Comparison of ENCODE assay signal across 2 cellular contexts in the genomic region with DNA sequence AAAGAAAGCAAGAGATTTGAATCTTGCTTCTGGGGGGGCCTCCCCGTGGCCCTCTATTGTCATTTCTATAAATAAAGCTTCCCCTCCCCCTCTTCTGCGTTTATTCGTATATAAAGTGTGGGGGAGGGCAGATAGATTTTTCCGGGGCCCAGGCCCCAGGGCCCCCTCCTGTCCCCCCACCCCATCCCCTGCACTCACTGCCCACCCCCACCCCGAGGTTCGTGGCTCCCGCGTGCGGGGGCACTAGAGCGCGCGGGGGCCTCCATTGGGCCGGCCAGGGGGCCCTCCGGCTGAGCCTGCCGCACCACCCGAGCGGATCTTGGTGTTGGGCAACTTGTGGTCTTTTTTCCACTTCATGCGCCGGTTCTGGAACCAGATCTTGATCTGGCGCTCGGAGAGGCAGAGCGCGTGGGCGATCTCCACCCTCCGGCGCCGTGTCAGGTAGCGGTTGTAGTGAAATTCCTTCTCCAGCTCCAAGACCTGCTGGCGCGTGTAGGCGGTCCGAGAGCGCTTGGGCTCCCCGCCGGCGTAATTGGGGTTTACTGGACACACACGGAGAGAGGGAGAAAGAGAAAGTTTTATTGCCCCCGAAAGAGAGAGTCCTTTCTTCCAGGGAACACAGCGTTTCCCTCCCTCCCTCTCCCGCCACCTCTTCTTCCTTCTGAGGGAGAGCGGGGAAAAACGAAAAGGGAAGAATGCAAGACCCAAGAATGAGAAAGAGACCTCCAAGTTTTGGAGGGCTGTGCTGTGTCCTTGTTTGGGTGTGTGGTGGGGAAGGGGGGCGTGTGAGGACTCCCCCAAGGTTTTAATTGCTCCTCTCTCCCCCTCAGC.
TF ChIP-seq lines count a peak whose summit lies in the region.

No MANE protein-coding gene starts in this region.

TF ChIP-seq in liver, 16 proteins besides CTCF, POLR2A, EP300 and RAD21:
- no peak for TF ChIP-seq MAX (IDR thresholded peaks at IDR 0.05)
- TF ChIP-seq NR2F2 (IDR thresholded peaks at IDR 0.05) = no peak
- TF ChIP-seq JUND (IDR thresholded peaks at IDR 0.05) = no peak
- no peak for TF ChIP-seq FOXA1 (IDR thresholded peaks at IDR 0.05)
- TF ChIP-seq RXRA (IDR thresholded peaks at IDR 0.05) = no peak
- no peak for TF ChIP-seq YY1 (IDR thresholded peaks at IDR 0.05)
- TF ChIP-seq, protein P1, sequence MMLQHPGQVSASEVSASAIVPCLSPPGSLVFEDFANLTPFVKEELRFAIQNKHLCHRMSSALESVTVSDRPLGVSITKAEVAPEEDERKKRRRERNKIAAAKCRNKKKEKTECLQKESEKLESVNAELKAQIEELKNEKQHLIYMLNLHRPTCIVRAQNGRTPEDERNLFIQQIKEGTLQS (IDR thresholded peaks at IDR 0.05) = no peak
- TF ChIP-seq EGR1 (IDR thresholded peaks at IDR 0.05; ENCODE audit: low read depth in 2 of 2) = no peak
- TF ChIP-seq TAF1 (conservative IDR thresholded peaks at IDR 0.05) = no peak
- TF ChIP-seq GABPA (IDR thresholded peaks at IDR 0.05 in 1 of 2, conservative IDR thresholded peaks at IDR 0.05 in 1 of 2) = no peak
- no peak for TF ChIP-seq HNF4G (IDR thresholded peaks at IDR 0.05)
- TF ChIP-seq, protein P2, sequence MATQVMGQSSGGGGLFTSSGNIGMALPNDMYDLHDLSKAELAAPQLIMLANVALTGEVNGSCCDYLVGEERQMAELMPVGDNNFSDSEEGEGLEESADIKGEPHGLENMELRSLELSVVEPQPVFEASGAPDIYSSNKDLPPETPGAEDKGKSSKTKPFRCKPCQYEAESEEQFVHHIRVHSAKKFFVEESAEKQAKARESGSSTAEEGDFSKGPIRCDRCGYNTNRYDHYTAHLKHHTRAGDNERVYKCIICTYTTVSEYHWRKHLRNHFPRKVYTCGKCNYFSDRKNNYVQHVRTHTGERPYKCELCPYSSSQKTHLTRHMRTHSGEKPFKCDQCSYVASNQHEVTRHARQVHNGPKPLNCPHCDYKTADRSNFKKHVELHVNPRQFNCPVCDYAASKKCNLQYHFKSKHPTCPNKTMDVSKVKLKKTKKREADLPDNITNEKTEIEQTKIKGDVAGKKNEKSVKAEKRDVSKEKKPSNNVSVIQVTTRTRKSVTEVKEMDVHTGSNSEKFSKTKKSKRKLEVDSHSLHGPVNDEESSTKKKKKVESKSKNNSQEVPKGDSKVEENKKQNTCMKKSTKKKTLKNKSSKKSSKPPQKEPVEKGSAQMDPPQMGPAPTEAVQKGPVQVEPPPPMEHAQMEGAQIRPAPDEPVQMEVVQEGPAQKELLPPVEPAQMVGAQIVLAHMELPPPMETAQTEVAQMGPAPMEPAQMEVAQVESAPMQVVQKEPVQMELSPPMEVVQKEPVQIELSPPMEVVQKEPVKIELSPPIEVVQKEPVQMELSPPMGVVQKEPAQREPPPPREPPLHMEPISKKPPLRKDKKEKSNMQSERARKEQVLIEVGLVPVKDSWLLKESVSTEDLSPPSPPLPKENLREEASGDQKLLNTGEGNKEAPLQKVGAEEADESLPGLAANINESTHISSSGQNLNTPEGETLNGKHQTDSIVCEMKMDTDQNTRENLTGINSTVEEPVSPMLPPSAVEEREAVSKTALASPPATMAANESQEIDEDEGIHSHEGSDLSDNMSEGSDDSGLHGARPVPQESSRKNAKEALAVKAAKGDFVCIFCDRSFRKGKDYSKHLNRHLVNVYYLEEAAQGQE (IDR thresholded peaks at IDR 0.05) = no peak
- TF ChIP-seq SP1 (IDR thresholded peaks at IDR 0.05) = no peak
- TF ChIP-seq FOXA2 (IDR thresholded peaks at IDR 0.05) = no peak

TF ChIP-seq in HepG2, 621 proteins besides CTCF, POLR2A, EP300 and RAD21:
- no peak for TF ChIP-seq KLF16 (CRISPR knock-in tag; IDR thresholded peaks at IDR 0.05)
- no peak for TF ChIP-seq ZNF7 (CRISPR knock-in tag; IDR thresholded peaks at IDR 0.05)
- no peak for TF ChIP-seq TMF1 (CRISPR knock-in tag; IDR thresholded peaks at IDR 0.05; ENCODE audit: low read depth)
- TF ChIP-seq ZNF496 (CRISPR knock-in tag; IDR thresholded peaks at IDR 0.05; ENCODE audit: insufficient replicate concordance) = no peak
- TF ChIP-seq ZMYM4 (CRISPR knock-in tag; IDR thresholded peaks at IDR 0.05) = no peak
- TF ChIP-seq NFATC3 (CRISPR knock-in tag; IDR thresholded peaks at IDR 0.05) = no peak
- TF ChIP-seq BCLAF1 (IDR thresholded peaks at IDR 0.05) = no peak
- TF ChIP-seq RXRB (CRISPR knock-in tag; IDR thresholded peaks at IDR 0.05; ENCODE audit: borderline replicate concordance) = no peak
- TF ChIP-seq, protein P3, sequence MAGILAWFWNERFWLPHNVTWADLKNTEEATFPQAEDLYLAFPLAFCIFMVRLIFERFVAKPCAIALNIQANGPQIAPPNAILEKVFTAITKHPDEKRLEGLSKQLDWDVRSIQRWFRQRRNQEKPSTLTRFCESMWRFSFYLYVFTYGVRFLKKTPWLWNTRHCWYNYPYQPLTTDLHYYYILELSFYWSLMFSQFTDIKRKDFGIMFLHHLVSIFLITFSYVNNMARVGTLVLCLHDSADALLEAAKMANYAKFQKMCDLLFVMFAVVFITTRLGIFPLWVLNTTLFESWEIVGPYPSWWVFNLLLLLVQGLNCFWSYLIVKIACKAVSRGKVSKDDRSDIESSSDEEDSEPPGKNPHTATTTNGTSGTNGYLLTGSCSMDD (CRISPR knock-in tag; IDR thresholded peaks at IDR 0.05) = no peak
- no peak for TF ChIP-seq ZNF878 (CRISPR knock-in tag; IDR thresholded peaks at IDR 0.05)
- TF ChIP-seq, protein P4, sequence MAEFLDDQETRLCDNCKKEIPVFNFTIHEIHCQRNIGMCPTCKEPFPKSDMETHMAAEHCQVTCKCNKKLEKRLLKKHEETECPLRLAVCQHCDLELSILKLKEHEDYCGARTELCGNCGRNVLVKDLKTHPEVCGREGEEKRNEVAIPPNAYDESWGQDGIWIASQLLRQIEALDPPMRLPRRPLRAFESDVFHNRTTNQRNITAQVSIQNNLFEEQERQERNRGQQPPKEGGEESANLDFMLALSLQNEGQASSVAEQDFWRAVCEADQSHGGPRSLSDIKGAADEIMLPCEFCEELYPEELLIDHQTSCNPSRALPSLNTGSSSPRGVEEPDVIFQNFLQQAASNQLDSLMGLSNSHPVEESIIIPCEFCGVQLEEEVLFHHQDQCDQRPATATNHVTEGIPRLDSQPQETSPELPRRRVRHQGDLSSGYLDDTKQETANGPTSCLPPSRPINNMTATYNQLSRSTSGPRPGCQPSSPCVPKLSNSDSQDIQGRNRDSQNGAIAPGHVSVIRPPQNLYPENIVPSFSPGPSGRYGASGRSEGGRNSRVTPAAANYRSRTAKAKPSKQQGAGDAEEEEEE (CRISPR knock-in tag; IDR thresholded peaks at IDR 0.05; ENCODE audit: borderline replicate concordance) = no peak
- no peak for TF ChIP-seq ZGPAT (CRISPR knock-in tag; IDR thresholded peaks at IDR 0.05)
- TF ChIP-seq STAT5B (CRISPR knock-in tag; IDR thresholded peaks at IDR 0.05) = no peak
- TF ChIP-seq ATF2 (CRISPR knock-in tag; IDR thresholded peaks at IDR 0.05) = no peak
